Comparison of ENCODE assay signal across 23 cellular contexts in genomic region chr4:150158041-150158440, GRCh38.
A peak's percentile ranks its signal among the peaks of the same experiment; 100 is the strongest.
DNase-seq lines count a peak whose midpoint lies in the region; ATAC-seq, FAIRE-seq and TF ChIP-seq lines count a peak whose summit lies in the region.
"Had no signal": no experiment of that assay in that cellular context is flagged by ENCODE, and none has a peak within 500 bp of the region (broad histone marks: within the 10 kb centered on the region; RNA-seq: fewer than 3 reads in every experiment).

No MANE protein-coding gene starts in this region.

- DNase-seq in NCI-H82 (lab: John Stamatoyannopoulos, UW) (peak; percentile 8), NCI-H82 treated with DMSO at 0.1 percent for 48 hours (lab: John Stamatoyannopoulos, UW; ENCODE audit: unreplicated experiment) (no peak), heart left ventricle (no peak), right atrium auricular region (ENCODE audit: low spot score) (no peak), left ventricle myocardium inferior (no peak), D721Med (ENCODE audit: insufficient read length, low spot score) (no peak)
- DNase-seq: Caco-2; CD4-positive, CD25-positive, alpha-beta regulatory T cell; CD8-positive, alpha-beta T cell; DMS 273 treated with DMSO at 0.1 percent for 48 hours; DMS79; EL; GDM1; GM23248; H7; HCEC 1CT had no signal

- peak; percentile 54 to 70 (median 61) for ATAC-seq in heart left ventricle
- ATAC-seq: CD8-positive, alpha-beta T cell; GM12878 had no signal

- H3K36me3 ChIP-seq in heart left ventricle (peaks cover 0 to 3% (median 0%) of the 10 kb centered on the region in 9 donors), right atrium auricular region (no peaks in the 10 kb centered on the region), left ventricle myocardium inferior (no peaks in the 10 kb centered on the region)
- H3K36me3 ChIP-seq: BLaER1 had no signal

- TF ChIP-seq CTCF in heart left ventricle (IDR thresholded peaks at IDR 0.05) (no peak), right atrium auricular region (IDR thresholded peaks at IDR 0.05) (no peak), left ventricle myocardium inferior (IDR thresholded peaks at IDR 0.05; ENCODE audit: borderline replicate concordance) (no peak), D721Med (IDR thresholded peaks at IDR 0.05; ENCODE audit: insufficient read depth, missing control alignments) (no peak)

- H3K9me3 ChIP-seq in heart left ventricle (no peaks in the 10 kb centered on the region), right atrium auricular region (no peaks in the 10 kb centered on the region), left ventricle myocardium inferior (replicated peaks) (no peaks in the 10 kb centered on the region)
- H3K9me3 ChIP-seq: BLaER1, Caco-2 had no signal

- H3K4me1 ChIP-seq in heart left ventricle: peaks cover 0 to 43% (median 7%) of the 10 kb centered on the region in 12 donors
- peaks cover 0 to 5% of the 10 kb centered on the region in 2 donors for H3K4me1 ChIP-seq in right atrium auricular region
- H3K4me1 ChIP-seq in left ventricle myocardium inferior: peaks cover 52% of the 10 kb centered on the region
- H3K4me1 ChIP-seq: Caco-2 had no signal

- no peaks in the 10 kb centered on the region for H3K27me3 ChIP-seq in heart left ventricle
- no peaks in the 10 kb centered on the region for H3K27me3 ChIP-seq in right atrium auricular region
- H3K27me3 ChIP-seq in left ventricle myocardium inferior (ENCODE audit: low read depth): no peaks in the 10 kb centered on the region
- H3K27me3 ChIP-seq: BLaER1 had no signal

- intact Hi-C loops in heart left ventricle (cut with DNase I): loop anchor here in 2 of 10 donors (5.0 to 10.0 kb wide), 2 partner anchors 63 to 81 kb away; partner anchors contain the start of gene DCLK2 (in 1 of the 2)
- intact Hi-C loops in left ventricle myocardium inferior (cut with micrococcal nuclease): no loop called here

- no peak for FAIRE-seq in D721Med (lab: Jason Lieb, UNC)
- FAIRE-seq: A204.1, GM12878, GM19239, H1 had no signal

- WGBS in heart left ventricle, 4 donors: 30 to 60% (median 51%) methylated on average over 1 of the region's 1 CpG

- peak overlapping the region in 4 of 12 donors; percentile 7 to 61 (median 38) for H3K27ac ChIP-seq in heart left ventricle
- no peak overlapping the region for H3K27ac ChIP-seq in right atrium auricular region
- H3K27ac ChIP-seq in left ventricle myocardium inferior (replicated peaks): peak overlapping the region; percentile 47
- H3K27ac ChIP-seq: 22Rv1, BLaER1, C4-2B, GM23248 had no signal

- no peak for TF ChIP-seq POLR2A in heart left ventricle (IDR thresholded peaks at IDR 0.05)

- H3K4me3 ChIP-seq in heart left ventricle: no peak overlapping the region
- H3K4me3 ChIP-seq in right atrium auricular region: no peak overlapping the region
- no peak overlapping the region for H3K4me3 ChIP-seq in left ventricle myocardium inferior
- H3K4me3 ChIP-seq: BLaER1, GM12878, GM23248 had no signal
